In genomic region chr16:68528686-68529379, GRCh38 we compare ENCODE assay signal across 8 cellular contexts. TPM values are rescaled to one million over a fixed set of nuclear protein-coding genes. Genes with fewer than 3 reads are reported as not detected.
A peak's percentile ranks its signal among the peaks of the same experiment; 100 is the strongest.
DNase-seq lines count a peak whose midpoint lies in the region; ATAC-seq, FAIRE-seq and TF ChIP-seq lines count a peak whose summit lies in the region.

No MANE protein-coding gene starts in this region.

- 0% methylated on average over 10 of the region's 29 CpGs; no CpG with 5 or more reads in 1 of the 2 experiments for WGBS in IMR-90 (ENCODE audit: extremely low coverage in 2 of 2, insufficient read length in 1 of 2), 2 experiments

- H3K23ac ChIP-seq in IMR-90 (ENCODE audit: low read depth, low read length), result no peak overlapping the region

- H3K36me3 ChIP-seq in IMR-90 (ENCODE audit: control insufficient read depth, insufficient read depth, low read length), result no peaks in the 10 kb centered on the region
- no peaks in the 10 kb centered on the region for H3K36me3 ChIP-seq in NT2/D1 (ENCODE audit: insufficient read depth, insufficient read length, low read length)
- no peaks in the 10 kb centered on the region for H3K36me3 ChIP-seq in endothelial cell of umbilical vein (ENCODE audit: control insufficient read depth in 2 of 2, extremely low read depth in 1 of 2, insufficient read depth in 2 of 2, low read length in 2 of 2)
- no peaks in the 10 kb centered on the region for H3K36me3 ChIP-seq in mucosa of rectum (ENCODE audit: control insufficient read depth in 2 of 2, insufficient read depth in 2 of 2, low read length in 2 of 2)

- ATAC-seq in GM19467 (IDR thresholded peaks at IDR 0.05; ENCODE audit: unreplicated experiment), result peak; percentile 78
- ATAC-seq in IMR-90 (ENCODE audit: low read depth), result peak; percentile 92

- no peak overlapping the region for H2BK120ac ChIP-seq in IMR-90 (ENCODE audit: low read depth, low read length)

- H4K91ac ChIP-seq in IMR-90 (ENCODE audit: insufficient read depth, low read depth, low read length), result no peak overlapping the region

- H3K79me1 ChIP-seq in IMR-90 (ENCODE audit: low read depth in 1 of 2, low read length in 2 of 2), result peaks cover 0 to 4% of the 10 kb centered on the region in 2 experiments; a peak in 1 of 4 replicates

- H2AFZ ChIP-seq in IMR-90 (replicated peaks; ENCODE audit: low read length, poor library complexity), result peak overlapping the region; percentile 82
- H2AFZ ChIP-seq in endothelial cell of umbilical vein (ENCODE audit: low read depth, low read length), result peak overlapping the region; percentile 57

- no peak overlapping the region for H3K27ac ChIP-seq in IMR-90 (ENCODE audit: insufficient read depth, low read length)
- H3K27ac ChIP-seq in endothelial cell of umbilical vein (ENCODE audit: insufficient read depth, low read depth, low read length), result no peak overlapping the region
- no peak overlapping the region for H3K27ac ChIP-seq in mucosa of rectum (ENCODE audit: low read depth in 2 of 2, low read length in 2 of 2)

- H2BK20ac ChIP-seq in IMR-90 (ENCODE audit: low read depth, low read length), result no peak overlapping the region

- dilution Hi-C loops in IMR-90 (cut with HindIII; ENCODE audit: low sequenced_read_pairs, unreplicated experiment), result no loop called here
- dilution Hi-C loops in endothelial cell of umbilical vein (cut with MboI; ENCODE audit: extremely low pct_ligation_motif_present, low sequenced_read_pairs), result no loop called here

- no peak overlapping the region for H2BK15ac ChIP-seq in IMR-90 (ENCODE audit: low read depth, low read length)

- 0 out of 2 replicates have a peak, but pooled peaks cover 3% of the 10 kb centered on the region for H3K9me1 ChIP-seq in IMR-90 (ENCODE audit: insufficient read depth, low read length)
- H3K9me1 ChIP-seq in endothelial cell of umbilical vein (replicated peaks; ENCODE audit: control insufficient read depth, extremely low read depth, insufficient read depth, low read length), result no peaks in the 10 kb centered on the region

- no peak overlapping the region for H3K14ac ChIP-seq in IMR-90 (replicated peaks; ENCODE audit: low read depth, low read length)

- no peak overlapping the region for H3K4ac ChIP-seq in IMR-90 (ENCODE audit: low read depth, low read length)

- TF ChIP-seq RAD21 in IMR-90 (IDR thresholded peaks at IDR 0.05; ENCODE audit: low read length), result peak; percentile 93

- BruUV-seq in IMR-90 (replicated peaks; lab: Mats Ljungman, UMichigan) (no TSS peak), endothelial cell of umbilical vein (replicated peaks; lab: Mats Ljungman, UMichigan) (no TSS peak)

- no peak overlapping the region for H3K18ac ChIP-seq in IMR-90 (ENCODE audit: low read depth, low read length)

- POLR2A ChIA-PET in IMR-90 (lab: Charles Lee; ENCODE audit: unreplicated experiment), result no interaction called here
- POLR2A ChIA-PET in endothelial cell of umbilical vein (lab: Charles Lee), result no interaction called here

- H4K8ac ChIP-seq in IMR-90 (ENCODE audit: low read depth in 2 of 2, low read length in 2 of 2), result no peak overlapping the region

- TF ChIP-seq CTCF in IMR-90 (conservative IDR thresholded peaks at IDR 0.05; ENCODE audit: low read depth, low read length) (peak; percentile 96), endothelial cell of umbilical vein (IDR thresholded peaks at IDR 0.05; ENCODE audit: extremely low read depth in 1 of 2, insufficient read depth in 1 of 2, low read depth in 1 of 2, low read length in 2 of 2) (peak; percentile 88 to 96)

- no peak overlapping the region for H4K5ac ChIP-seq in IMR-90 (ENCODE audit: low read depth, low read length)

- H3K27me3 ChIP-seq in IMR-90 (ENCODE audit: control insufficient read depth, insufficient read depth, low read length) (no peaks in the 10 kb centered on the region), NT2/D1 (ENCODE audit: insufficient read depth, insufficient read length) (peaks cover 21% of the 10 kb centered on the region), endothelial cell of umbilical vein (ENCODE audit: control insufficient read depth in 2 of 2, insufficient read depth in 2 of 2, low read length in 2 of 2) (peaks cover 2 to 3% of the 10 kb centered on the region in 2 experiments), mucosa of rectum (ENCODE audit: control insufficient read depth in 2 of 2, insufficient read depth in 2 of 2, low read length in 2 of 2) (no peaks in the 10 kb centered on the region)

- H2BK5ac ChIP-seq in IMR-90 (ENCODE audit: low read depth, low read length, poor library complexity, severe bottlenecking), result no peak overlapping the region

- H3K79me2 ChIP-seq in endothelial cell of umbilical vein (ENCODE audit: control insufficient read depth, insufficient read depth, low read length), result no peaks in the 10 kb centered on the region

- CTCF ChIA-PET in IMR-90 (lab: Yijun Ruan, JAX) (interaction anchor here (0.6 to 1.4 kb wide), 5 partner anchors 10 to 315 kb away, joined by 3 to 4 read pairs (median 3); no protein-coding TSS in a partner anchor), endothelial cell of umbilical vein (lab: Charles Lee) (interaction anchor here (0.5 to 6.9 kb wide), 19 partner anchors 8 to 584 kb away, joined by 3 to 68 read pairs (median 5); no protein-coding TSS in a partner anchor)

- peak overlapping the region; percentile 23 for H2AK9ac ChIP-seq in IMR-90 (replicated peaks; ENCODE audit: low read depth, low read length, poor library complexity)

- in situ Hi-C loops in IMR-90 (cut with MboI; ENCODE audit: low sequenced_read_pairs), result loop anchor here (5.0 kb wide), 1 partner anchor 593 kb away; no protein-coding TSS in a partner anchor

- no peak for TF ChIP-seq POLR2A in IMR-90 (IDR thresholded peaks at IDR 0.05; ENCODE audit: low read depth, low read length)
- no peak for TF ChIP-seq POLR2A in endothelial cell of umbilical vein (IDR thresholded peaks at IDR 0.05; ENCODE audit: low read depth, low read length)

- H3K9me3 ChIP-seq in IMR-90 (ENCODE audit: control insufficient read depth, insufficient read depth, low read length), result 0 out of 2 replicates have a peak, but pooled peaks cover 2% of the 10 kb centered on the region
- H3K9me3 ChIP-seq in NT2/D1 (ENCODE audit: insufficient read depth, low read length), result peaks cover 17% of the 10 kb centered on the region; the same call in 1 of the 2 replicates
- no peaks in the 10 kb centered on the region for H3K9me3 ChIP-seq in endothelial cell of umbilical vein (replicated peaks; ENCODE audit: control insufficient read depth, insufficient read depth, low read length)
- H3K9me3 ChIP-seq in mucosa of rectum (ENCODE audit: control insufficient read depth in 2 of 2, low read length in 2 of 2), result no peaks in the 10 kb centered on the region

- H4K20me1 ChIP-seq in IMR-90 (ENCODE audit: insufficient read depth, low read length) (no peaks in the 10 kb centered on the region), endothelial cell of umbilical vein (replicated peaks; ENCODE audit: control insufficient read depth, extremely low read depth, insufficient read depth, low read length) (no peaks in the 10 kb centered on the region)

- H2AK5ac ChIP-seq in IMR-90 (ENCODE audit: low read depth, low read length), result no peak overlapping the region

- H3K4me1 ChIP-seq in IMR-90 (ENCODE audit: control insufficient read depth, insufficient read depth, low read length), result 0 out of 2 replicates have a peak, but pooled peaks cover 3% of the 10 kb centered on the region
- peaks cover 10% of the 10 kb centered on the region for H3K4me1 ChIP-seq in NT2/D1 (ENCODE audit: insufficient read depth, insufficient read length)
- peaks cover 10% of the 10 kb centered on the region for H3K4me1 ChIP-seq in endothelial cell of umbilical vein (ENCODE audit: control insufficient read depth, extremely low read depth, insufficient read depth, low read length)
- H3K4me1 ChIP-seq in mucosa of rectum (ENCODE audit: control insufficient read depth in 2 of 2, insufficient read depth in 2 of 2, low read length in 2 of 2), result peaks cover 18% of the 10 kb centered on the region in 2 donors

- intact Hi-C loops in IMR-90 (cut with micrococcal nuclease), result loop anchor here (1.0 to 5.0 kb wide), 4 partner anchors 271 to 595 kb away; no protein-coding TSS in a partner anchor
- intact Hi-C loops in endothelial cell of umbilical vein (cut with micrococcal nuclease), result loop anchor here (1.0 to 5.0 kb wide), 6 partner anchors 63 to 596 kb away; partner anchors contain the start of gene TANGO6

- no peak overlapping the region for H3K56ac ChIP-seq in IMR-90 (ENCODE audit: extremely low read depth, insufficient read depth, low read length)

- H3K4me3 ChIP-seq in IMR-90 (ENCODE audit: insufficient read depth, low read depth, low read length) (no peak overlapping the region), NT2/D1 (ENCODE audit: insufficient read length, low read depth) (no peak overlapping the region), endothelial cell of umbilical vein (replicated peaks in 1 of 3; ENCODE audit: insufficient read depth in 1 of 3, low read depth in 1 of 3, low read length in 3 of 3) (no peak overlapping the region), mucosa of rectum (ENCODE audit: low read length in 2 of 2) (peak overlapping the region; percentile 38 to 81)

- H3K9ac ChIP-seq in IMR-90 (ENCODE audit: low read depth, low read length) (no peak overlapping the region), NT2/D1 (ENCODE audit: insufficient read length, low read depth) (peak overlapping the region; percentile 32), endothelial cell of umbilical vein (replicated peaks; ENCODE audit: extremely low read depth, insufficient read depth, low read length) (no peak overlapping the region), mucosa of rectum (ENCODE audit: low read depth in 1 of 2, low read length in 2 of 2) (peak overlapping the region in 1 of 2 donors; percentile 44)

- FAIRE-seq in endothelial cell of umbilical vein (lab: Jason Lieb, UNC), result peak; percentile 91

- H3K4me2 ChIP-seq in IMR-90 (ENCODE audit: low read depth, low read length), result peak overlapping the region; percentile 47; the same call in 1 of the 2 replicates
- H3K4me2 ChIP-seq in endothelial cell of umbilical vein (ENCODE audit: insufficient read depth, low read length), result no peak overlapping the region

- DNase-seq in C1 segment of cervical spinal cord (lab: John Stamatoyannopoulos, UW) (peak; percentile 10 to 84 (median 68)), IMR-90 (peak; percentile 64), NT2/D1 (ENCODE audit: low read depth, low spot score) (peak; percentile 88), endothelial cell of umbilical vein (ENCODE audit: low read depth, low spot score) (peak; percentile 77)
- peak; percentile 70 for DNase-seq in activated CD8-positive, alpha-beta memory T cell treated with anti-CD3 and anti-CD28 coated beads, Interleukin-2, amount 50 U/mL, for 24 hours (ENCODE audit: extremely low read depth)
- DNase-seq in stimulated activated CD8-positive, alpha-beta memory T cell treated with anti-CD3 and anti-CD28 coated beads, Interleukin-7, amount 100 ng/mL, for 1 hour (ENCODE audit: low read depth in 2 of 2), result peak; percentile 76 to 82

RNA-seq across cellular contexts. Expression of gene ZFP90, which starts 10.3 kb away (rescaled TPM):
- total RNA-seq in IMR-90 (2012; rRNA removed) (17.2 and 22.6 TPM in 2 replicates), endothelial cell of umbilical vein (18.4 and 22.4 TPM in 2 replicates)
- polyA plus RNA-seq in IMR-90 (2012; rRNA removed) (7.3 and 7.6 TPM in 2 replicates), endothelial cell of umbilical vein (10.1 and 10.9 TPM in 2 replicates)
- polyA plus RNA-seq in IMR-90 (2012; cell fraction: cytosol; rRNA removed), result 4.1 and 5.4 TPM in 2 replicates
- 7.8 and 22.5 TPM in 2 replicates for polyA plus RNA-seq in IMR-90 (2012; cell fraction: nucleus; rRNA removed; ENCODE audit: low replicate concordance)
- polyA plus RNA-seq in endothelial cell of umbilical vein (2011; cell fraction: cytosol; rRNA removed), result 8.1 and 9.5 TPM in 2 replicates
- 20.2 and 23.4 TPM in 2 replicates for polyA plus RNA-seq in endothelial cell of umbilical vein (2011; cell fraction: nucleus; rRNA removed)
- polyA plus RNA-seq in endothelial cell of umbilical vein (2012), result 15.9 and 17.4 TPM in 2 replicates
- 19.5 and 47.0 TPM in 2 replicates for polyA minus RNA-seq in endothelial cell of umbilical vein
- polyA minus RNA-seq in endothelial cell of umbilical vein (2011; cell fraction: cytosol; rRNA and poly(A)+ RNA removed), result 0.51 TPM
- 10.6 and 14.6 TPM in 2 replicates for polyA minus RNA-seq in endothelial cell of umbilical vein (2011; cell fraction: nucleus; rRNA and poly(A)+ RNA removed)

Comparison
In these comparisons a context has a peak if more than half of its experiments do, and no peak if none do; other contexts are left out.
1. H3K4me3 ChIP-seq: peak in mucosa of rectum (2 of 2); none in IMR-90 (single experiment), NT2/D1 (single experiment) and endothelial cell of umbilical vein (0 of 3).
2. Peak in every context shown above with its lines, with median percentiles within 50 percentile points of each other: DNase-seq.